Comparison of ENCODE assay signal across 11 cellular contexts in genomic region chr16:67541391-67542263, GRCh38. TPM values are rescaled to one million over a fixed set of nuclear protein-coding genes. Genes with fewer than 3 reads are reported as not detected.
DNase-seq lines count a peak whose midpoint lies in the region; ATAC-seq, FAIRE-seq and TF ChIP-seq lines count a peak whose summit lies in the region.
"Had no signal": no experiment of that assay in that cellular context is flagged by ENCODE, and none has a peak within 500 bp of the region (broad histone marks: within the 10 kb centered on the region; RNA-seq: fewer than 3 reads in every experiment).

No MANE protein-coding gene starts in this region.

- 75 to 80% methylated on average over 14 of the region's 14 CpGs for WGBS in pancreas, 2 donors

- ATAC-seq in pancreas: peak; percentile 3 to 60 (median 22)
- ATAC-seq in sciatic nerve: no peak

- H3K27ac ChIP-seq in effector memory CD4-positive, alpha-beta T cell (ENCODE audit: insufficient read depth, low read length, poor library complexity, severe bottlenecking): peak overlapping the region; percentile 29
- H3K27ac ChIP-seq in pancreas: peak overlapping the region in 1 of 4 donors; percentile 39

- TF ChIP-seq CTCF in pancreas (IDR thresholded peaks at IDR 0.05): no peak

- no peak for FAIRE-seq in pancreas (lab: Jason Lieb, UNC)

- peaks cover 25% of the 10 kb centered on the region for H3K4me1 ChIP-seq in effector memory CD4-positive, alpha-beta T cell (ENCODE audit: control insufficient read depth, insufficient read depth, low read length, poor library complexity, severe bottlenecking)
- H3K4me1 ChIP-seq in pancreas: peaks cover 5 to 27% (median 18%) of the 10 kb centered on the region in 3 donors

- intact Hi-C loops in pancreas (cut with DNase I): no loop called here
- intact Hi-C loops in sciatic nerve (cut with DNase I): no loop called here

- H3K36me3 ChIP-seq in effector memory CD4-positive, alpha-beta T cell (ENCODE audit: control insufficient read depth, insufficient read depth, low read length): no peaks in the 10 kb centered on the region
- H3K36me3 ChIP-seq in pancreas: peaks cover 0 to 21% (median 6%) of the 10 kb centered on the region in 3 donors

- no peak overlapping the region for H3K4me3 ChIP-seq in effector memory CD4-positive, alpha-beta T cell (ENCODE audit: insufficient read depth, low read depth, low read length, poor library complexity, severe bottlenecking)
- no peak overlapping the region for H3K4me3 ChIP-seq in pancreas
- H3K4me3 ChIP-seq: Peyer's patch had no signal

- no peaks in the 10 kb centered on the region for H3K27me3 ChIP-seq in effector memory CD4-positive, alpha-beta T cell (replicated peaks; ENCODE audit: control insufficient read depth, insufficient read depth, low read length, poor library complexity, severe bottlenecking)
- H3K27me3 ChIP-seq in pancreas: no peaks in the 10 kb centered on the region
- H3K27me3 ChIP-seq: Peyer's patch had no signal

- peak; percentile 72 for DNase-seq in ELR (ENCODE audit: low read depth)
- peak; percentile 53 for DNase-seq in NCI-H226
- DNase-seq in effector memory CD4-positive, alpha-beta T cell: no peak
- DNase-seq in pancreas: peak in 5 of 6 donors; percentile 63 to 80 (median 75)
- DNase-seq in sciatic nerve (ENCODE audit: low spot score): no peak
- DNase-seq in activated CD4-positive, alpha-beta T cell treated with anti-CD3 and anti-CD28 coated beads, Interleukin-2, amount 50 U/mL, for 4 hours: no peak
- no peak for DNase-seq in GDM1 (lab: John Stamatoyannopoulos, UW)
- no peak for DNase-seq in hepatic stellate cell (ENCODE audit: low spot score)
- DNase-seq: NCI-H1105 had no signal

- no peaks in the 10 kb centered on the region for H3K9me3 ChIP-seq in effector memory CD4-positive, alpha-beta T cell (ENCODE audit: control insufficient read depth, low read length)
- no peaks in the 10 kb centered on the region for H3K9me3 ChIP-seq in pancreas
- H3K9me3 ChIP-seq: Peyer's patch had no signal

RNA-seq across cellular contexts. Expression of gene RIPOR1, which starts 13.0 kb away (rescaled TPM):
- total RNA-seq in pancreas (10 to 100 TPM; 31.8 to 53.8 (median 34.0) TPM), sciatic nerve (116 TPM)
- 10 to 100 TPM; 43.3 to 49.1 TPM for polyA plus RNA-seq in pancreas

RNA-seq across cellular contexts. Expression of gene CTCF, which starts 20.7 kb away (rescaled TPM):
- 10 to 100 TPM; 15.6 to 25.2 (median 17.0) TPM for total RNA-seq in pancreas
- 10 to 100 TPM; 13.3 to 18.9 TPM for polyA plus RNA-seq in pancreas
- 44.0 TPM for total RNA-seq in sciatic nerve

RNA-seq across cellular contexts. Expression of gene AGRP, which starts 58.3 kb away (rescaled TPM):
- total RNA-seq in pancreas (not detected), sciatic nerve (not detected)
- under 1 TPM in 1 of 2 donors, not detected in 1; 0.23 TPM for polyA plus RNA-seq in pancreas
- total RNA-seq: dermis microvascular lymphatic vessel endothelial cell, Peyer's patch had no signal

Comparison
In these comparisons a context has a peak if more than half of its experiments do, and no peak if none do; other contexts are left out.
1. DNase-seq: peak in ELR (single experiment), NCI-H226 (single experiment) and pancreas (5 of 6); none in effector memory CD4-positive, alpha-beta T cell (0 of 3), sciatic nerve (single experiment), activated CD4-positive, alpha-beta T cell treated with anti-CD3 and anti-CD28 coated beads, Interleukin-2, amount 50 U/mL, for 4 hours (0 of 2), GDM1 (single experiment) and hepatic stellate cell (single experiment).